ENCODE assay signal across 28 cellular contexts in the genomic region with DNA sequence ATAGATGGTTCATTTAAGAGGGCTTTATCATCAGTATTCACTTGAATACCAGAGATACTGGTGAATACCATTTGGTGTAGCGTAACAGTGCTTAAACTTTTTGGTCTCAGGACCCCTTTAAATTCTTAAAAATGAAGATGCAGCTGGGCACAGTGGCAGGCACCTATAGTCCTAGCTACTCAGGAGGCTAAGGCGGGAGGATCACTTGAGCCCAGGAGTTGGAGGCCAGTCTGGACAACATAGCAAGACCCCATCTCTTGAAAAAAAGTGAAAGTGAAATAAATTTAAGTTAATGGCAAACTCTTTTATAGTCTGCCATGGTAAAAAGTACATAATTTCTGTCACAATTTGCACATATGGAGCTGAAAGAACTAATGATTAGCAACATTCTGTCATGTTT.
"Had no signal": no experiment of that assay in that cellular context is flagged by ENCODE, and none has a peak within 500 bp of the region (broad histone marks: within the 10 kb centered on the region; RNA-seq: fewer than 3 reads in every experiment).

No MANE protein-coding gene starts in this region.

- H3K4me3 ChIP-seq: colonic mucosa, esophagus squamous epithelium, gastrocnemius medialis, heart right ventricle, left lung, lower lobe of right lung, mucosa of descending colon had no signal

- ATAC-seq: effector memory CD8-positive, alpha-beta T cell; esophagus mucosa; gastrocnemius medialis; heart right ventricle; left cardiac atrium; left lung; left ventricle myocardium superior; lower lobe of right lung; mucosa of descending colon had no signal

- DNase-seq: colonic mucosa; cortex of kidney; effector CD8-positive, alpha-beta T cell; effector memory CD8-positive, alpha-beta T cell; endodermal cell; erythroblast; esophagus squamous epithelium; foreskin fibroblast; foreskin melanocyte; gastrocnemius medialis; glutamatergic neuron; head of caudate nucleus; heart right ventricle; hippocampal formation; left cardiac atrium; left lung; left ventricle myocardium superior; lower lobe of right lung; mesenchymal stem cell; mucosa of descending colon; naive B cell had no signal

- H3K9me3 Mint-ChIP-seq: dendritic cell treated with granulocyte-macrophage colony-stimulating factor and Interleukin-4, amounts not matched to agents 40 ng/mL and 50 ng/mL, for 4 days; effector memory CD8-positive, alpha-beta T cell; endodermal cell; naive B cell had no signal

- H3K36me3 ChIP-seq: colonic mucosa, gastrocnemius medialis had no signal

- H3K27ac ChIP-seq: colonic mucosa, epithelial cell of prostate, esophagus squamous epithelium, gastrocnemius medialis, heart right ventricle, left lung, lower lobe of right lung had no signal

- H3K9me3 ChIP-seq: colonic mucosa, esophagus squamous epithelium, gastrocnemius medialis, left lung, lower lobe of right lung, mucosa of descending colon had no signal

- H3K27ac Mint-ChIP-seq: dendritic cell treated with granulocyte-macrophage colony-stimulating factor and Interleukin-4, amounts not matched to agents 40 ng/mL and 50 ng/mL, for 4 days; endodermal cell; mesothelial cell of epicardium; naive B cell had no signal

- FAIRE-seq: endometrium, islet of Langerhans, keratinocyte had no signal

- H3K4me3 Mint-ChIP-seq: dendritic cell treated with granulocyte-macrophage colony-stimulating factor and Interleukin-4, amounts not matched to agents 40 ng/mL and 50 ng/mL, for 4 days; effector memory CD8-positive, alpha-beta T cell; endodermal cell; mesothelial cell of epicardium; naive B cell had no signal

- H3K27me3 Mint-ChIP-seq: dendritic cell treated with granulocyte-macrophage colony-stimulating factor and Interleukin-4, amounts not matched to agents 40 ng/mL and 50 ng/mL, for 4 days; effector memory CD8-positive, alpha-beta T cell; naive B cell had no signal

- H3K27me3 ChIP-seq: colonic mucosa, esophagus squamous epithelium, gastrocnemius medialis, heart right ventricle, left lung had no signal
